1 cellular context compared by ENCODE assay signal in genomic region chr3:184175981-184176376, GRCh38.
TF ChIP-seq lines count a peak whose summit lies in the region.

No MANE protein-coding gene starts in this region.

TF ChIP-seq in HCT116, 20 proteins besides CTCF, POLR2A, EP300 and RAD21 (continued from another document):
- TF ChIP-seq JUND (IDR thresholded peaks at IDR 0.05) (no peak), FOSL1 (IDR thresholded peaks at IDR 0.05; ENCODE audit: low read depth) (no peak), ZFX (IDR thresholded peaks at IDR 0.05) (no peak), ZNF274 (IDR thresholded peaks at IDR 0.05; ENCODE audit: low read depth, low read length) (no peak)
